Comparison of ENCODE assay signal across 17 cellular contexts in the genomic region with DNA sequence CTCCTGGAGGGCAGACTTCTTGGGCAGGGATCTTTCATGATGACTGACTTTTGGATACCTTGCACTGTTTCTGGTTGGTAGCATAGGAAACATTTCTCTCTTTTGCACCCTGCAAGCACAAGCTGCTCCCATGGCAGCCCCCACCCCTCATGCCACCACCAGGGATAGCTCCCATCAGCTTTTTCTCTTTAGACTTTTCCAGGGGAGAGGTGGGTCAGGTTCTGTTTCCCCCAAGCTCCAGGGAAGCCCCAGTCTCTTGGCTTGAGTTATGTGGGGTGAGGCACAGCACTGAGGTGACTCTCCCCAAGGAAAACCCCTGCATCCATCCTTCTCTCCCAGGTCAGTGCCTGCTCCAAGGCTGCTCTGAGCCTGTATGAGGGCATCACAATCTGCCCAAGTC.
"Had no signal": no experiment of that assay in that cellular context is flagged by ENCODE, and none has a peak within 500 bp of the region (broad histone marks: within the 10 kb centered on the region; RNA-seq: fewer than 3 reads in every experiment).

No MANE protein-coding gene starts in this region.

- H3K27ac Mint-ChIP-seq: naive thymus-derived CD4-positive, alpha-beta T cell; nephron progenitor cell; stimulated activated naive B cell treated with anti-CD40 and anti-IgM and Interleukin-4, amounts not matched to agents 10 μg/mL and 1 μg/mL and 100 μg/mL, for 72 hours had no signal

- H3K4me1 Mint-ChIP-seq: naive thymus-derived CD4-positive, alpha-beta T cell had no signal

- DNase-seq: effector memory CD4-positive, alpha-beta T cell; esophagus squamous epithelium; foreskin fibroblast; left colon; mesendoderm; naive thymus-derived CD4-positive, alpha-beta T cell; nephron progenitor cell; psoas muscle; retina; spleen; stimulated activated CD4-positive, alpha-beta T cell treated with anti-CD3 and anti-CD28 coated beads, Interleukin-15, amount 100 ng/mL, for 24 hours; stimulated activated CD4-positive, alpha-beta T cell treated with anti-CD3 and anti-CD28 coated beads, Interleukin-1b, Interleukin-23, amount 100 ng/mL, for 48 hours; stimulated activated CD4-positive, alpha-beta T cell treated with anti-CD3 and anti-CD28 coated beads, Interleukin-4, amount 100 ng/mL, for 24 hours; stimulated activated naive B cell treated with anti-CD40 and anti-IgM and Interleukin-4, amounts not matched to agents 10 μg/mL and 1 μg/mL and 100 μg/mL, for 72 hours; stomach; substantia nigra; transverse colon had no signal

- H3K4me3 Mint-ChIP-seq: naive thymus-derived CD4-positive, alpha-beta T cell; nephron progenitor cell; stimulated activated naive B cell treated with anti-CD40 and anti-IgM and Interleukin-4, amounts not matched to agents 10 μg/mL and 1 μg/mL and 100 μg/mL, for 72 hours had no signal
